ENCODE assay signal across 8 cellular contexts in genomic region chr20:43752561-43753301, GRCh38. TPM values are rescaled to one million over a fixed set of nuclear protein-coding genes. Genes with fewer than 3 reads are reported as not detected.
DNase-seq lines count a peak whose midpoint lies in the region; ATAC-seq and TF ChIP-seq lines count a peak whose summit lies in the region.

No MANE protein-coding gene starts in this region.

- H3K27me3 Mint-ChIP-seq in T-helper 2 cell treated with Interferon-gamma antibody and Interleukin-4, amounts not matched to agents 5 μg/mL and 100 μg/mL, for 36 hours (ENCODE audit: low read depth), result no peaks in the 10 kb centered on the region

- peak overlapping the region; percentile 98 for H3K27ac Mint-ChIP-seq in T-helper 2 cell treated with Interferon-gamma antibody and Interleukin-4, amounts not matched to agents 5 μg/mL and 100 μg/mL, for 36 hours

- DNase-seq in Ammon's horn (ENCODE audit: low spot score) (peak; percentile 50), heart left ventricle (peak in 4 of 5 donors; percentile 19 to 67 (median 38)), RWPE1 (ENCODE audit: low spot score) (no peak), NCI-H2029 (lab: John Stamatoyannopoulos, UW) (no peak)
- DNase-seq in T-helper 2 cell treated with Interferon-gamma antibody and Interleukin-4, amounts not matched to agents 5 μg/mL and 100 μg/mL, for 36 hours (ENCODE audit: low spot score), result peak; percentile 72

- H3K36me3 Mint-ChIP-seq in T-helper 2 cell treated with Interferon-gamma antibody and Interleukin-4, amounts not matched to agents 5 μg/mL and 100 μg/mL, for 36 hours (ENCODE audit: low read depth), result peaks cover 9% of the 10 kb centered on the region

- H3K4me1 ChIP-seq in heart left ventricle, result peaks cover 0 to 29% (median 0%) of the 10 kb centered on the region in 12 donors

- intact Hi-C loops in heart left ventricle (cut with DNase I), result loop anchor here in 4 of 10 donors (5.0 to 10.0 kb wide), 4 partner anchors 80 to 442 kb away; no protein-coding TSS in a partner anchor

- no peak for TF ChIP-seq POLR2A in heart left ventricle (IDR thresholded peaks at IDR 0.05)

- peaks cover 38% of the 10 kb centered on the region for H3K4me1 Mint-ChIP-seq in T-helper 2 cell treated with Interferon-gamma antibody and Interleukin-4, amounts not matched to agents 5 μg/mL and 100 μg/mL, for 36 hours (ENCODE audit: low read depth)

- H3K36me3 ChIP-seq in heart left ventricle, result no peaks in the 10 kb centered on the region

- peaks cover 11% of the 10 kb centered on the region for H3K9me3 Mint-ChIP-seq in T-helper 2 cell treated with Interferon-gamma antibody and Interleukin-4, amounts not matched to agents 5 μg/mL and 100 μg/mL, for 36 hours

- no peak overlapping the region for H3K27ac ChIP-seq in heart left ventricle
- no peak overlapping the region for H3K27ac ChIP-seq in RWPE1

- H3K4me3 ChIP-seq in heart left ventricle, result no peak overlapping the region

- 70 to 84% (median 75%) methylated on average over 13 of the region's 13 CpGs for WGBS in heart left ventricle, 4 donors

- peak overlapping the region; percentile 73 for H3K4me3 Mint-ChIP-seq in T-helper 2 cell treated with Interferon-gamma antibody and Interleukin-4, amounts not matched to agents 5 μg/mL and 100 μg/mL, for 36 hours

- CTCF ChIA-PET in RWPE1 (lab: Yijun Ruan, JAX), result interaction anchor here (0.7 kb wide), 2 partner anchors 328 to 779 kb away, joined by 3 to 4 read pairs; no protein-coding TSS in a partner anchor

- peaks cover 0 to 40% (median 0%) of the 10 kb centered on the region in 9 donors for H3K27me3 ChIP-seq in heart left ventricle

- POLR2A ChIA-PET in RWPE1 (lab: Yijun Ruan, JAX; ENCODE audit: low non-redundant PET), result no interaction called here

- no peaks in the 10 kb centered on the region for H3K9me3 ChIP-seq in heart left ventricle

- TF ChIP-seq CTCF in heart left ventricle (IDR thresholded peaks at IDR 0.05) (no peak), RWPE1 (conservative IDR thresholded peaks at IDR 0.05; ENCODE audit: low read depth) (no peak)

- ATAC-seq in GM18909 (IDR thresholded peaks at IDR 0.05; ENCODE audit: poor library complexity, unreplicated experiment) (peak; percentile 54), HG03175 (IDR thresholded peaks at IDR 0.05; ENCODE audit: unreplicated experiment) (peak; percentile 59), heart left ventricle (peak; percentile 24 to 77 (median 55)), HG03025 (IDR thresholded peaks at IDR 0.05; ENCODE audit: low FRiP score, unreplicated experiment) (no peak)

RNA-seq across cellular contexts. Expression of gene GTSF1L, which starts 25.9 kb away (rescaled TPM):
- total RNA-seq in heart left ventricle, result not detected
- not detected for polyA plus RNA-seq in heart left ventricle

Comparison
In these comparisons a context has a peak if more than half of its experiments do, and no peak if none do; other contexts are left out.
1. DNase-seq: peak in Ammon's horn (single experiment), T-helper 2 cell treated with Interferon-gamma antibody and Interleukin-4, amounts not matched to agents 5 μg/mL and 100 μg/mL, for 36 hours (single experiment) and heart left ventricle (4 of 5); none in RWPE1 (single experiment) and NCI-H2029 (single experiment).